ENCODE assay signal across 1 cellular context in genomic region chr5:103260951-103261350, GRCh38.
TF ChIP-seq lines count a peak whose summit lies in the region.

No MANE protein-coding gene starts in this region.

TF ChIP-seq in K562, 482 proteins besides CTCF, POLR2A, EP300 and RAD21 (continued from another document):
- no peak for TF ChIP-seq ATF2 (CRISPR knock-in tag; IDR thresholded peaks at IDR 0.05)
- TF ChIP-seq ZNF24 (IDR thresholded peaks at IDR 0.05), result no peak
- TF ChIP-seq TRIM28 (IDR thresholded peaks at IDR 0.05), result no peak
- peak; percentile 12; the same call in 1 of the 2 replicates for TF ChIP-seq CBFA2T2 (conservative IDR thresholded peaks at IDR 0.05)
- TF ChIP-seq PCBP1 (IDR thresholded peaks at IDR 0.05; ENCODE audit: low read depth, low read length, poor library complexity, severe bottlenecking), result no peak
- no peak for TF ChIP-seq ZNF76 (CRISPR knock-in tag; IDR thresholded peaks at IDR 0.05; ENCODE audit: borderline replicate concordance)
- no peak for TF ChIP-seq NONO (IDR thresholded peaks at IDR 0.05; ENCODE audit: low read depth in 2 of 2, low read length in 1 of 2)
- TF ChIP-seq RAD51 (IDR thresholded peaks at IDR 0.05; ENCODE audit: borderline replicate concordance, low read depth), result peak; percentile 44; the same call in 1 of the 2 replicates
- TF ChIP-seq MTA2 (IDR thresholded peaks at IDR 0.05; ENCODE audit: low read depth), result no peak
- peak; percentile 67 for TF ChIP-seq TFE3 (CRISPR knock-in tag; IDR thresholded peaks at IDR 0.05)
- TF ChIP-seq HMBOX1 (IDR thresholded peaks at IDR 0.05), result peak; percentile 79
